Comparison of ENCODE assay signal across 20 cellular contexts in genomic region chrX:133094098-133094731, GRCh38. TPM values are rescaled to one million over a fixed set of nuclear protein-coding genes. Genes with fewer than 3 reads are reported as not detected.
A peak's percentile ranks its signal among the peaks of the same experiment; 100 is the strongest.
DNase-seq lines count a peak whose midpoint lies in the region; ATAC-seq, FAIRE-seq and TF ChIP-seq lines count a peak whose summit lies in the region.
"Had no signal": no experiment of that assay in that cellular context is flagged by ENCODE, and none has a peak within 500 bp of the region (broad histone marks: within the 10 kb centered on the region; RNA-seq: fewer than 3 reads in every experiment).

No MANE protein-coding gene starts in this region.

- no peaks in the 10 kb centered on the region for H3K4me1 ChIP-seq in pancreas
- H3K4me1 ChIP-seq: BE2C, Caco-2 had no signal

- no peaks in the 10 kb centered on the region for H3K36me3 ChIP-seq in pancreas
- H3K36me3 ChIP-seq: BE2C had no signal

- DNase-seq in NCI-H526 treated with DMSO at 0.1 percent for 48 hours (lab: John Stamatoyannopoulos, UW) (peak; percentile 3), pancreas (no peak)
- DNase-seq in activated T-cell treated with anti-CD3 and anti-CD28 coated beads, Interleukin-2, amount 50 U/mL, for 1 hour, result no peak
- DNase-seq in effector CD8-positive, alpha-beta T cell (lab: John Stamatoyannopoulos, UW), result no peak
- DNase-seq: ACHN; BE2C; C1 segment of cervical spinal cord; Caco-2; CD4-positive, alpha-beta T cell; GOT3; H7; HFFc6 had no signal

- no peak overlapping the region for H3K27ac ChIP-seq in pancreas

- intact Hi-C loops in pancreas (cut with DNase I), result no loop called here

- WGBS in pancreas, 2 donors, result 57 to 60% methylated on average over 8 of the region's 8 CpGs

- peak; percentile 98 for FAIRE-seq in colon (lab: Jason Lieb, UNC)
- FAIRE-seq in pancreas (lab: Jason Lieb, UNC), result peak; percentile 69
- FAIRE-seq: A204.1, D721Med, GM12891, HepG2 had no signal

- no peaks in the 10 kb centered on the region for H3K9me3 ChIP-seq in pancreas
- H3K9me3 ChIP-seq: BE2C, Caco-2 had no signal

- no peak overlapping the region for H3K4me3 ChIP-seq in pancreas

- H3K27me3 ChIP-seq in pancreas, result peaks cover 0 to 7% (median 0%) of the 10 kb centered on the region in 4 donors
- H3K27me3 ChIP-seq: BE2C had no signal

- ATAC-seq in pancreas (no peak), HG03457 (IDR thresholded peaks at IDR 0.05; ENCODE audit: unreplicated experiment) (no peak)
- ATAC-seq: HCT116, HepG2 had no signal

- TF ChIP-seq CTCF in pancreas (IDR thresholded peaks at IDR 0.05), result no peak

RNA-seq across cellular contexts. Expression of gene USP26, which starts 2.7 kb away (rescaled TPM):
- total RNA-seq in pancreas, result not detected
- not detected for polyA plus RNA-seq in pancreas
- total RNA-seq: Caco-2; CD4-positive, alpha-beta T cell; H7; HepG2; HFFc6 had no signal
- polyA plus RNA-seq: HepG2, IgD-negative memory B cell had no signal
